ENCODE assay signal across 18 cellular contexts in the genomic region with DNA sequence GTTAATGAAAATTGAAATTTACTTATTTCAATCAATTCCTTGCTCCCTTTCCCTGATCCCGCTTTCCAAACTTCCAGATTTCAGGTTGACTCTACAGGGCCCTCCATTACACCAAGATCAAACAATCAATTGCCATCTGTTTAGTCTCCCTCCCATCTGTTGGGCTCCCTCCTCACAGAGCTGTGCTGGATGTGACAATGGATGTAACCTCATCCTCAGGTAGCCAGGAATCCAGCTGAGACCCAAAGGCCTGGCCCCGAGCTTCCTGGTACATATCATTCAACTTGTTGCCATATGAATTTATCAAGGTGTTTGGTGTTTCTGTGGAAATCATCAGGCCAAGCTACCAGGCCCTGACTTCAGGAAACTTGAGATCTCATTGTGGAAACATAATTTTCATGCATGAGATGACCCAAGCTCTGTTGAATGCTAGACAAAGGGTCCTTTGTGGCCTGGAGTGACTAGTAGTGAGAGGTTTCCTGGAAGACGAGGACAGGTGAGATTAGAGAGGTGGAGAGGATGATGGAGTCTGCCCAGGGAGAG.
DNase-seq lines count a peak whose midpoint lies in the region; ATAC-seq and TF ChIP-seq lines count a peak whose summit lies in the region.
"Had no signal": no experiment of that assay in that cellular context is flagged by ENCODE, and none has a peak within 500 bp of the region (broad histone marks: within the 10 kb centered on the region; RNA-seq: fewer than 3 reads in every experiment).

No MANE protein-coding gene starts in this region.

- H3K9me3 Mint-ChIP-seq in brain (no peaks in the 10 kb centered on the region), Caco-2 (ENCODE audit: unreplicated experiment) (no peaks in the 10 kb centered on the region), mesothelial cell of epicardium (no peaks in the 10 kb centered on the region)

- peak overlapping the region in 1 of 5 experiments; percentile 26 for H3K4me3 Mint-ChIP-seq in brain
- no peak overlapping the region for H3K4me3 Mint-ChIP-seq in Caco-2 (ENCODE audit: unreplicated experiment)
- no peak overlapping the region for H3K4me3 Mint-ChIP-seq in mesothelial cell of epicardium
- H3K4me3 Mint-ChIP-seq: B cell; CD4-positive, alpha-beta memory T cell had no signal

- WGBS in stomach, 5 donors, result 46 to 80% (median 62%) methylated on average over 3 of the region's 3 CpGs

- no peaks in the 10 kb centered on the region for H3K4me1 ChIP-seq in stomach
- H3K4me1 ChIP-seq in mucosa of descending colon (ENCODE audit: low read depth), result no peaks in the 10 kb centered on the region
- H3K4me1 ChIP-seq in Caco-2, result no peaks in the 10 kb centered on the region

- H3K27me3 ChIP-seq in stomach (no peaks in the 10 kb centered on the region), Caco-2 (replicated peaks; ENCODE audit: control insufficient read depth, insufficient read depth, low read length) (no peaks in the 10 kb centered on the region)

- H3K27me3 Mint-ChIP-seq in brain, result peaks cover 11% of the 10 kb centered on the region
- peaks cover 21% of the 10 kb centered on the region for H3K27me3 Mint-ChIP-seq in Caco-2 (ENCODE audit: insufficient read depth, unreplicated experiment)
- peaks cover 63% of the 10 kb centered on the region for H3K27me3 Mint-ChIP-seq in mesothelial cell of epicardium (ENCODE audit: low read depth)

- POLR2A ChIA-PET in Caco-2 (lab: Charles Lee), result no interaction called here

- H3K36me3 ChIP-seq in stomach (no peaks in the 10 kb centered on the region), mucosa of descending colon (ENCODE audit: low read depth) (no peaks in the 10 kb centered on the region), Caco-2 (ENCODE audit: control insufficient read depth, insufficient read depth, low read length) (no peaks in the 10 kb centered on the region)

- CTCF ChIA-PET in Caco-2 (lab: Charles Lee), result no interaction called here

- no peak for ATAC-seq in mucosa of descending colon

- no peaks in the 10 kb centered on the region for H3K9me3 ChIP-seq in stomach
- no peaks in the 10 kb centered on the region for H3K9me3 ChIP-seq in mucosa of descending colon
- no peaks in the 10 kb centered on the region for H3K9me3 ChIP-seq in Caco-2

- no peak overlapping the region for H3K27ac ChIP-seq in stomach
- H3K27ac ChIP-seq: PC-9, SK-N-MC had no signal

- DNase-seq in AG20443 (ENCODE audit: low spot score) (peak; percentile 0), NCI-H1694 (lab: John Stamatoyannopoulos, UW) (peak; percentile 50), NCI-H446 treated with DMSO at 0.1 percent for 48 hours (lab: John Stamatoyannopoulos, UW) (peak; percentile 44), stomach (no peak), mucosa of descending colon (no peak), Caco-2 (no peak), mesothelial cell of epicardium (ENCODE audit: low spot score in 2 of 2, unreplicated experiment in 2 of 2) (no peak)
- DNase-seq: ACHN; CD4-positive, alpha-beta memory T cell; EL; H7; NCI-H2081; NCI-H510A; PC-9; T-helper 1 cell had no signal

- H3K4me1 Mint-ChIP-seq in brain (peaks cover 42% of the 10 kb centered on the region), Caco-2 (ENCODE audit: low read depth, unreplicated experiment) (no peaks in the 10 kb centered on the region), mesothelial cell of epicardium (no peaks in the 10 kb centered on the region)
- H3K4me1 Mint-ChIP-seq: B cell; CD4-positive, alpha-beta memory T cell had no signal

- no peak for TF ChIP-seq CTCF in brain (conservative IDR thresholded peaks at IDR 0.05)
- TF ChIP-seq CTCF in stomach (IDR thresholded peaks at IDR 0.05), result no peak
- no peak for TF ChIP-seq CTCF in mucosa of descending colon (IDR thresholded peaks at IDR 0.05)
- TF ChIP-seq CTCF in Caco-2 (IDR thresholded peaks at IDR 0.05; ENCODE audit: insufficient read depth in 1 of 2, low read depth in 1 of 2, low read length in 1 of 2, severe bottlenecking in 1 of 2, unreplicated experiment in 1 of 2), result no peak
- no peak for TF ChIP-seq CTCF in mesothelial cell of epicardium (IDR thresholded peaks at IDR 0.05; ENCODE audit: unreplicated experiment)

- no peak for TF ChIP-seq POLR2A in stomach (IDR thresholded peaks at IDR 0.05)

- H3K27ac Mint-ChIP-seq in brain (peak overlapping the region in 3 of 5 experiments; percentile 93 to 99 (median 96)), Caco-2 (ENCODE audit: unreplicated experiment) (no peak overlapping the region), mesothelial cell of epicardium (no peak overlapping the region)
- H3K27ac Mint-ChIP-seq: B cell; CD4-positive, alpha-beta memory T cell had no signal

- no TSS peak for BruUV-seq in Caco-2 (replicated peaks; lab: Mats Ljungman, UMichigan)

- no peaks in the 10 kb centered on the region for H3K36me3 Mint-ChIP-seq in brain
- no peaks in the 10 kb centered on the region for H3K36me3 Mint-ChIP-seq in Caco-2 (ENCODE audit: insufficient read depth, unreplicated experiment)
- H3K36me3 Mint-ChIP-seq in mesothelial cell of epicardium, result no peaks in the 10 kb centered on the region
- H3K36me3 Mint-ChIP-seq: CD4-positive, alpha-beta memory T cell had no signal

- H3K4me3 ChIP-seq in stomach (no peak overlapping the region), mucosa of descending colon (no peak overlapping the region), Caco-2 (ENCODE audit: low read depth, low read length) (no peak overlapping the region)
- H3K4me3 ChIP-seq: PC-9, SK-N-MC had no signal

- no peak for TF ChIP-seq EP300 in stomach (IDR thresholded peaks at IDR 0.05)

- intact Hi-C loops in stomach (cut with DNase I; ENCODE audit: low total_unique reads), result no loop called here
- intact Hi-C loops in mucosa of descending colon (cut with DNase I, micrococcal nuclease), result loop anchor here in 1 of 2 donors (10.0 kb wide), 1 partner anchor 256 kb away; no protein-coding TSS in a partner anchor
- intact Hi-C loops in Caco-2 (cut with micrococcal nuclease; ENCODE audit: unreplicated experiment), result no loop called here

Comparison
In these comparisons a context has a peak if more than half of its experiments do, and no peak if none do; other contexts are left out.
1. DNase-seq: peak in AG20443 (single experiment), NCI-H1694 (single experiment) and NCI-H446 treated with DMSO at 0.1 percent for 48 hours (single experiment); none in stomach (single experiment), mucosa of descending colon (0 of 3), Caco-2 (0 of 2) and mesothelial cell of epicardium (0 of 2).
2. H3K27ac Mint-ChIP-seq: peak in brain (3 of 5); none in Caco-2 (single experiment) and mesothelial cell of epicardium (single experiment).